Comparison of ENCODE assay signal across 24 cellular contexts in genomic region chr6:155041781-155042279, GRCh38. TPM values are rescaled to one million over a fixed set of nuclear protein-coding genes. Genes with fewer than 3 reads are reported as not detected.
DNase-seq lines count a peak whose midpoint lies in the region; ATAC-seq, FAIRE-seq and TF ChIP-seq lines count a peak whose summit lies in the region.
"Had no signal": no experiment of that assay in that cellular context is flagged by ENCODE, and none has a peak within 500 bp of the region (broad histone marks: within the 10 kb centered on the region; RNA-seq: fewer than 3 reads in every experiment).

No MANE protein-coding gene starts in this region.

- H3K36me3 ChIP-seq in breast epithelium, result no peaks in the 10 kb centered on the region
- H3K36me3 ChIP-seq in thoracic aorta, result no peaks in the 10 kb centered on the region
- H3K36me3 ChIP-seq: BE2C, MG63 had no signal

- no TSS peak for BruUV-seq in MCF 10A (replicated peaks; lab: Mats Ljungman, UMichigan)

- CTCF ChIA-PET in MCF 10A (lab: Yijun Ruan, JAX), result no interaction called here

- TF ChIP-seq POLR2A in breast epithelium (IDR thresholded peaks at IDR 0.05), result no peak

- no peaks in the 10 kb centered on the region for H3K4me1 Mint-ChIP-seq in MCF 10A (ENCODE audit: insufficient read depth, unreplicated experiment)
- H3K4me1 Mint-ChIP-seq in chondrocyte (ENCODE audit: low read depth), result peaks cover 18% of the 10 kb centered on the region
- H3K4me1 Mint-ChIP-seq in natural killer cell, result no peaks in the 10 kb centered on the region

- peaks cover 14% of the 10 kb centered on the region for H3K27me3 Mint-ChIP-seq in MCF 10A (ENCODE audit: insufficient read depth, unreplicated experiment)
- no peaks in the 10 kb centered on the region for H3K27me3 Mint-ChIP-seq in chondrocyte (ENCODE audit: low read depth)
- H3K27me3 Mint-ChIP-seq in natural killer cell (ENCODE audit: low read depth in 2 of 2), result peaks cover 5% of the 10 kb centered on the region in 2 donors

- TF ChIP-seq CTCF in breast epithelium (IDR thresholded peaks at IDR 0.05), result no peak
- no peak for TF ChIP-seq CTCF in MCF 10A (IDR thresholded peaks at IDR 0.05; ENCODE audit: unreplicated experiment)
- TF ChIP-seq CTCF in chondrocyte (IDR thresholded peaks at IDR 0.05), result no peak
- no peak for TF ChIP-seq CTCF in thoracic aorta (IDR thresholded peaks at IDR 0.05)
- no peak for TF ChIP-seq CTCF in natural killer cell (IDR thresholded peaks at IDR 0.05)

- DNase-seq in breast epithelium (ENCODE audit: low spot score in 2 of 2) (no peak), MCF 10A (ENCODE audit: unreplicated experiment) (no peak), chondrocyte (ENCODE audit: low spot score) (no peak), lung microvascular endothelial cell (ENCODE audit: low read depth in 2 of 2) (peak; percentile 7 to 87), thoracic aorta (ENCODE audit: low spot score) (no peak), RCC 7860 (ENCODE audit: low spot score) (no peak), natural killer cell (no peak), DMS153 treated with DMSO at 0.1 percent for 48 hours (lab: John Stamatoyannopoulos, UW; ENCODE audit: unreplicated experiment) (no peak)
- DNase-seq: activated CD4-positive, alpha-beta T cell treated with anti-CD3 and anti-CD28 coated beads, Interleukin-2, amount 10 ng/mL, durations not matched to agents 24 days and 14 days; activated naive CD4-positive, alpha-beta T cell treated with anti-CD3 and anti-CD28 coated beads for 36 hours; activated T-cell treated with anti-CD3 and anti-CD28 coated beads, Interleukin-2, amount 50 U/mL, for 72 hours; BE2C; COR-L47; EL; endodermal cell; GM23248; MG63; NCI-H526 treated with DMSO at 0.1 percent for 48 hours; stimulated activated CD4-positive, alpha-beta T cell treated with anti-CD3 and anti-CD28 coated beads, Interleukin-12 subunit alpha, Interleukin-12 subunit beta, amount 100 ng/mL, for 4 hours; stimulated activated CD4-positive, alpha-beta T cell treated with anti-CD3 and anti-CD28 coated beads, Interleukin-4, amount 100 ng/mL, for 4 hours; trophoblast cell had no signal

- intact Hi-C loops in breast epithelium (cut with DNase I; ENCODE audit: low total_unique reads) (no loop called here), MCF 10A (cut with micrococcal nuclease) (no loop called here), natural killer cell (cut with micrococcal nuclease) (no loop called here)

- H3K27me3 ChIP-seq in breast epithelium (no peaks in the 10 kb centered on the region), thoracic aorta (replicated peaks; ENCODE audit: insufficient read depth) (no peaks in the 10 kb centered on the region)
- H3K27me3 ChIP-seq: BE2C, MG63, SJSA1 had no signal

- H3K36me3 Mint-ChIP-seq in MCF 10A (ENCODE audit: insufficient read depth, unreplicated experiment), result no peaks in the 10 kb centered on the region
- H3K36me3 Mint-ChIP-seq in chondrocyte (ENCODE audit: low read depth), result no peaks in the 10 kb centered on the region
- H3K36me3 Mint-ChIP-seq in natural killer cell, result no peaks in the 10 kb centered on the region

- POLR2A ChIA-PET in MCF 10A (lab: Yijun Ruan, JAX), result no interaction called here

- H3K4me3 ChIP-seq in breast epithelium, result peak overlapping the region in 2 of 3 donors; percentile 1 to 3
- H3K4me3 ChIP-seq in thoracic aorta, result peak overlapping the region; percentile 45
- H3K4me3 ChIP-seq: GM23248, MG63, SJSA1 had no signal

- H3K4me3 Mint-ChIP-seq in MCF 10A (ENCODE audit: unreplicated experiment), result no peak overlapping the region
- no peak overlapping the region for H3K4me3 Mint-ChIP-seq in chondrocyte (ENCODE audit: unreplicated experiment)
- H3K4me3 Mint-ChIP-seq in natural killer cell, result no peak overlapping the region
- H3K4me3 Mint-ChIP-seq: activated CD4-positive, alpha-beta T cell treated with anti-CD3 and anti-CD28 coated beads, Interleukin-2, amount 10 ng/mL, durations not matched to agents 24 days and 14 days; activated naive CD4-positive, alpha-beta T cell treated with anti-CD3 and anti-CD28 coated beads for 36 hours; activated T-cell treated with anti-CD3 and anti-CD28 coated beads, Interleukin-2, amount 50 U/mL, for 72 hours; endodermal cell; stimulated activated naive CD8-positive, alpha-beta T cell treated with anti-CD3 and anti-CD28 coated beads, Interleukin-15, Interleukin-2, amounts not matched to agents 100 ng/mL and 50 ng/mL, for 24 hours had no signal

- H3K27ac Mint-ChIP-seq in MCF 10A (ENCODE audit: low read depth, unreplicated experiment) (no peak overlapping the region), chondrocyte (ENCODE audit: unreplicated experiment) (peak overlapping the region; percentile 20), natural killer cell (no peak overlapping the region)
- H3K27ac Mint-ChIP-seq: activated CD4-positive, alpha-beta T cell treated with anti-CD3 and anti-CD28 coated beads, Interleukin-2, amount 10 ng/mL, durations not matched to agents 24 days and 14 days; activated naive CD4-positive, alpha-beta T cell treated with anti-CD3 and anti-CD28 coated beads for 36 hours; activated T-cell treated with anti-CD3 and anti-CD28 coated beads, Interleukin-2, amount 50 U/mL, for 72 hours; endodermal cell; stimulated activated naive CD8-positive, alpha-beta T cell treated with anti-CD3 and anti-CD28 coated beads, Interleukin-15, Interleukin-2, amounts not matched to agents 100 ng/mL and 50 ng/mL, for 24 hours had no signal

- ATAC-seq in thoracic aorta (ENCODE audit: insufficient number of reproducible peaks, low FRiP score, low read depth) (no peak), natural killer cell (no peak)
- ATAC-seq: activated T-cell treated with anti-CD3 and anti-CD28 coated beads, Interleukin-2, amount 50 U/mL, for 72 hours had no signal

- H3K4me1 ChIP-seq in breast epithelium (no peaks in the 10 kb centered on the region), thoracic aorta (ENCODE audit: control insufficient read depth in 1 of 2, low read depth in 2 of 2) (peaks cover 11 to 18% of the 10 kb centered on the region in 2 donors)
- H3K4me1 ChIP-seq: SJSA1 had no signal

- H3K27ac ChIP-seq in breast epithelium (peak overlapping the region; percentile 52 to 60), thoracic aorta (peak overlapping the region in 1 of 2 donors; percentile 30)
- H3K27ac ChIP-seq: GM23248, SJSA1 had no signal

- H3K9me3 Mint-ChIP-seq in MCF 10A (ENCODE audit: unreplicated experiment) (no peaks in the 10 kb centered on the region), chondrocyte (ENCODE audit: low read depth) (no peaks in the 10 kb centered on the region), natural killer cell (no peaks in the 10 kb centered on the region)
- H3K9me3 Mint-ChIP-seq: activated CD4-positive, alpha-beta T cell treated with anti-CD3 and anti-CD28 coated beads, Interleukin-2, amount 10 ng/mL, durations not matched to agents 24 days and 14 days; activated naive CD4-positive, alpha-beta T cell treated with anti-CD3 and anti-CD28 coated beads for 36 hours; activated T-cell treated with anti-CD3 and anti-CD28 coated beads, Interleukin-2, amount 50 U/mL, for 72 hours; endodermal cell; stimulated activated naive CD8-positive, alpha-beta T cell treated with anti-CD3 and anti-CD28 coated beads, Interleukin-15, Interleukin-2, amounts not matched to agents 100 ng/mL and 50 ng/mL, for 24 hours had no signal

- no peaks in the 10 kb centered on the region for H3K9me3 ChIP-seq in breast epithelium
- H3K9me3 ChIP-seq in thoracic aorta, result no peaks in the 10 kb centered on the region
- H3K9me3 ChIP-seq: BE2C, MG63, SJSA1 had no signal

- FAIRE-seq in RCC 7860 (lab: Jason Lieb, UNC), result no peak
- FAIRE-seq: astrocyte had no signal

RNA-seq across cellular contexts. Expression of gene TIAM2, which starts 46.7 kb away (rescaled TPM):
- total RNA-seq in breast epithelium, result 10 to 100 TPM in 2 of 3 donors, 1 to 10 TPM in 1; 5.8 to 32.3 (median 12.8) TPM
- 3.1 and 4.8 TPM in 2 replicates for total RNA-seq in MCF 10A (2022)
- 10.7 to 13.8 TPM (median 11.8 TPM) in 3 replicates for total RNA-seq in chondrocyte
- total RNA-seq in lung microvascular endothelial cell, result 10.2 and 17.9 TPM in 2 replicates
- total RNA-seq in thoracic aorta, result 10 to 100 TPM; 17.8 to 22.1 TPM
- total RNA-seq in natural killer cell, result 10 to 100 TPM in 1 of 3 donors, 1 to 10 TPM in 2; 6.5 to 11.1 (median 8.7) TPM

Comparison
In these comparisons a context has a peak if more than half of its experiments do, and no peak if none do; other contexts are left out.
1. DNase-seq: peak in lung microvascular endothelial cell (2 of 2); none in breast epithelium (0 of 2), MCF 10A (single experiment), chondrocyte (single experiment), thoracic aorta (single experiment), RCC 7860 (single experiment), natural killer cell (single experiment) and DMS153 treated with DMSO at 0.1 percent for 48 hours (single experiment).